Comparison of ENCODE assay signal across 2 cellular contexts in the genomic region with DNA sequence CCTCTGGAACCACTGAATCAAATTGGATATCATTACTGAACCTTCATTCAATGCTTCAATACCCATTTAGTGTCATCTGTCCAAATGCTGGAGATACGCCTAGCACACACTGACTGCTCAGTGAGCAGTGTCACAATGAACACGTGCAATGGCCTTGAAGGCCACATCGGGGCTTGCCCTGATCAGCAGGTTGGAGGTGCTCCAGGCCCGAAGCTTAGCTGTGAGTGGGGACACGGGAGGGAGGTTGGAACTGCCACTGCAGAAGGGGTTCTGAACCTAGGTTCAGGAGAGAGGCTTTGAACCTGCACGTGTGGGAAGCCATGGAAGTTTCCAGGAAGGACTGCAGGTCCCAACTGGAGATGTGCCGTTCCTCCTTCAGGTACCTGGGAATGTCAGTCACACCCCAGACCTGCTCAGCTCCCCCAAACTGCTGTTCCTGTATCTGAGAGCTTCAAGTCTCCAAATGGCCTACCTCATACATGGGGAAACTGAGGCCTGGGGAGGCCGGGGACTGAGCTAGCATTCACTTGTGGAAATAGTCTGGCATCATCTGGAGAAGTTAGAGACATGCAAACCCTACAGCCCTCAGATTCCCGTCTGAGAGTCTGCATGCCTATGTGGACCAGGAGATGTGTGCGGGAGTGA.
TF ChIP-seq lines count a peak whose summit lies in the region.

No MANE protein-coding gene starts in this region.

TF ChIP-seq in GM12891, 5 proteins besides CTCF, POLR2A, EP300 and RAD21:
- TF ChIP-seq POLR2AphosphoS5 (IDR thresholded peaks at IDR 0.05; ENCODE audit: low read depth, low read length), result no peak
- no peak for TF ChIP-seq SPI1 (IDR thresholded peaks at IDR 0.05; ENCODE audit: low read depth, low read length)
- TF ChIP-seq TAF1 (IDR thresholded peaks at IDR 0.05; ENCODE audit: low read depth, low read length), result no peak

TF ChIP-seq in K562, 482 proteins besides CTCF, POLR2A, EP300 and RAD21:
- no peak for TF ChIP-seq ZNF583 (CRISPR knock-in tag; IDR thresholded peaks at IDR 0.05)
- TF ChIP-seq LARP7 (IDR thresholded peaks at IDR 0.05), result no peak
- TF ChIP-seq KAT7 (CRISPR knock-in tag; IDR thresholded peaks at IDR 0.05; ENCODE audit: borderline replicate concordance), result no peak
